In the genomic region with DNA sequence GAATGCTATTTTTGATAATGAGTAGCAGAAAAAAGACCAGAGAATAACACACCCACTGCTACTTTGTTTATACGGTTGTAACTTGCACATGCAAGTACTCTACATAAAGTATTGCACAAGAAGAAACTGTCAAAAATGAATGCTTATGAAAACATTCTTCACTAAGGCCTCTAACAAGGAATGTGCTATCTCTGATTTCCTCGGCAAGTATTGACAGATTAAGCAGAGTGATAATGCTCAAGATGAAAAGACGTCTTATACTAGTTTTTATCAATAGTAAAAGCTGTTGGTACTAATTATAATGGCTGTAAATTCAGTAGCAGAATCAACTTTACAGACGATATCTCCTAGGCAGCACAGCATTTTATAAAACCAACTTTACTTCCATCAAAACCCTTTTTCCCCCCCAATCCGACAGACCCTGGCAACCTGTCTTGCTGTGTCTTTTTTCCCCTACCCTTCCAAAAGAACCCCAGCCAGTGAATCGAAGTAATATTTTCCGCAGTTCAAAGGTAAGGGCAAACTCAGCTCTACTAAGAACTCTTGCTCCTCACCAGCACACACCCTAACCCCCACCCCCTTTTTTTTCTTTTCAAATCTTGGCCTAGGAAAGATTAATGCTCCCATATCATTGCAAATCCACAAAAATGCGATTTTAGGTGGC, we compare ENCODE assay signal across 8 cellular contexts. TPM values are rescaled to one million over a fixed set of nuclear protein-coding genes. Genes with fewer than 3 reads are reported as not detected.
A peak's percentile ranks its signal among the peaks of the same experiment; 100 is the strongest.
DNase-seq lines count a peak whose midpoint lies in the region; ATAC-seq and TF ChIP-seq lines count a peak whose summit lies in the region.

No MANE protein-coding gene starts in this region.

- intact Hi-C loops in ascending aorta (cut with DNase I): loop anchor here (1.0 to 5.0 kb wide), 2 partner anchors 23 to 129 kb away; partner anchors contain the start of gene OCIAD2

- in situ Hi-C loops in Caki2 (cut with HindIII; ENCODE audit: low pct_unique_long_range_greater_than_20kb, low sequenced_read_pairs): no loop called here

- H3K27me3 ChIP-seq in KMS-11 (ENCODE audit: insufficient read depth, low read depth) (no peaks in the 10 kb centered on the region), ascending aorta (no peaks in the 10 kb centered on the region)

- TF ChIP-seq CTCF in KMS-11 (conservative IDR thresholded peaks at IDR 0.05; ENCODE audit: low read depth, low read length) (no peak), ascending aorta (IDR thresholded peaks at IDR 0.05) (no peak)

- peak overlapping the region; percentile 90 for H3K4me2 ChIP-seq in KMS-11

- H2AFZ ChIP-seq in KMS-11 (ENCODE audit: low read depth): no peak overlapping the region

- H3K4me1 ChIP-seq in KMS-11 (ENCODE audit: low read depth, poor library complexity, severe bottlenecking) (peaks cover 60% of the 10 kb centered on the region), ascending aorta (peaks cover 0 to 22% of the 10 kb centered on the region in 2 donors)

- peaks cover 58% of the 10 kb centered on the region for H3K79me2 ChIP-seq in KMS-11 (ENCODE audit: insufficient read depth, low read depth)

- peaks cover 26% of the 10 kb centered on the region for H4K20me1 ChIP-seq in KMS-11 (ENCODE audit: insufficient read depth)

- ATAC-seq in HG02642 (IDR thresholded peaks at IDR 0.05; ENCODE audit: poor library complexity, unreplicated experiment): no peak
- no peak for ATAC-seq in HG02981 (IDR thresholded peaks at IDR 0.05; ENCODE audit: unreplicated experiment)
- no peak for ATAC-seq in HG02763 (IDR thresholded peaks at IDR 0.05; ENCODE audit: unreplicated experiment)

- H3K36me3 ChIP-seq in KMS-11 (ENCODE audit: insufficient read depth): no peaks in the 10 kb centered on the region
- no peaks in the 10 kb centered on the region for H3K36me3 ChIP-seq in ascending aorta

- H3K4me3 ChIP-seq in KMS-11 (IDR thresholded peaks at IDR 0.05; ENCODE audit: insufficient read depth, low read depth, low read length) (no peak overlapping the region), ascending aorta (peak overlapping the region; percentile 60 to 89)

- H3K9ac ChIP-seq in KMS-11: peak overlapping the region; percentile 71

- no peaks in the 10 kb centered on the region for H3K9me3 ChIP-seq in ascending aorta

- H3K27ac ChIP-seq in KMS-11 (peak overlapping the region; percentile 86), ascending aorta (peak overlapping the region; percentile 85 to 95), temporal lobe (ENCODE audit: low read depth, low read length) (peak overlapping the region; percentile 84)

- DNase-seq in Caki2 (ENCODE audit: low read depth) (peak; percentile 17), ascending aorta (ENCODE audit: low spot score in 2 of 2) (no peak), kidney glomerular epithelial cell (lab: John Stamatoyannopoulos, UW) (peak; percentile 34)

RNA-seq across cellular contexts. Expression of gene FRYL, which starts 1.5 kb away (rescaled TPM):
- 6.6 and 10.6 TPM in 2 replicates for total RNA-seq in Caki2 (2014; rRNA removed; shearing (Covaris generic); ENCODE audit: low replicate concordance)
- 40.6 TPM for total RNA-seq in ascending aorta
- 67.9 TPM for total RNA-seq in temporal lobe

RNA-seq across cellular contexts. Expression of gene OCIAD1, which starts 52.3 kb away (rescaled TPM):
- 135 and 144 TPM in 2 replicates for total RNA-seq in Caki2 (2014; rRNA removed; shearing (Covaris generic); ENCODE audit: low replicate concordance)
- total RNA-seq in ascending aorta (146 TPM), temporal lobe (134 TPM)

Comparison
In these comparisons a context has a peak if more than half of its experiments do, and no peak if none do; other contexts are left out.
1. DNase-seq: peak in Caki2 (single experiment) and kidney glomerular epithelial cell (single experiment); none in ascending aorta (0 of 2).
2. Peak in every context shown above with its lines, with median percentiles within 50 percentile points of each other: H3K27ac ChIP-seq.